In genomic region chr14:64857979-64858740, GRCh38 we compare ENCODE assay signal across 3 cellular contexts.
A peak's percentile ranks its signal among the peaks of the same experiment; 100 is the strongest.
TF ChIP-seq lines count a peak whose summit lies in the region.

No MANE protein-coding gene starts in this region.

TF ChIP-seq in Ishikawa, 13 proteins besides CTCF, POLR2A, EP300 and RAD21:
- TF ChIP-seq YY1 (IDR thresholded peaks at IDR 0.05; ENCODE audit: low read depth) = no peak
- no peak for TF ChIP-seq CEBPB (IDR thresholded peaks at IDR 0.05)
- 0 out of 2 replicates have a peak, but pooled peaks have one; percentile 43 for TF ChIP-seq MAX (IDR thresholded peaks at IDR 0.05)

TF ChIP-seq in WTC11, 78 proteins besides CTCF, POLR2A, EP300 and RAD21:
- no peak for TF ChIP-seq ZNF121 (CRISPR knock-in tag; IDR thresholded peaks at IDR 0.05)
- no peak for TF ChIP-seq ZNF263 (CRISPR knock-in tag; IDR thresholded peaks at IDR 0.05; ENCODE audit: low read depth)
- no peak for TF ChIP-seq TCF7 (CRISPR knock-in tag; IDR thresholded peaks at IDR 0.05; ENCODE audit: low read depth)
- TF ChIP-seq RELA (CRISPR knock-in tag; IDR thresholded peaks at IDR 0.05; ENCODE audit: borderline replicate concordance) = no peak
- no peak for TF ChIP-seq ZNF671 (CRISPR knock-in tag; IDR thresholded peaks at IDR 0.05)
- no peak for TF ChIP-seq PRRX2 (CRISPR knock-in tag; IDR thresholded peaks at IDR 0.05)
- no peak for TF ChIP-seq ZNF138 (CRISPR knock-in tag; conservative IDR thresholded peaks at IDR 0.05)
- no peak for TF ChIP-seq CDX4 (CRISPR knock-in tag; IDR thresholded peaks at IDR 0.05; ENCODE audit: borderline replicate concordance)
- no peak for TF ChIP-seq NR2C2 (CRISPR knock-in tag; IDR thresholded peaks at IDR 0.05)
- TF ChIP-seq PRDM15 (CRISPR knock-in tag; IDR thresholded peaks at IDR 0.05) = no peak
- TF ChIP-seq OVOL2 (CRISPR knock-in tag; IDR thresholded peaks at IDR 0.05; ENCODE audit: borderline replicate concordance) = no peak
- TF ChIP-seq FOXP1 (CRISPR knock-in tag; IDR thresholded peaks at IDR 0.05; ENCODE audit: borderline replicate concordance) = no peak
- no peak for TF ChIP-seq MXD4 (CRISPR knock-in tag; IDR thresholded peaks at IDR 0.05; ENCODE audit: borderline replicate concordance)

TF ChIP-seq in HepG2, 621 proteins besides CTCF, POLR2A, EP300 and RAD21:
- TF ChIP-seq ZNF710 (CRISPR knock-in tag; IDR thresholded peaks at IDR 0.05; ENCODE audit: borderline replicate concordance) = no peak
- TF ChIP-seq MATR3 (CRISPR knock-in tag; IDR thresholded peaks at IDR 0.05) = no peak
- no peak for TF ChIP-seq ZSCAN29 (CRISPR knock-in tag; conservative IDR thresholded peaks at IDR 0.05)
- TF ChIP-seq ZFP90 (CRISPR knock-in tag; IDR thresholded peaks at IDR 0.05; ENCODE audit: borderline replicate concordance) = no peak
- no peak for TF ChIP-seq ARNT2 (CRISPR knock-in tag; IDR thresholded peaks at IDR 0.05; ENCODE audit: low read depth)
- TF ChIP-seq FOXP1 (IDR thresholded peaks at IDR 0.05) = no peak
- TF ChIP-seq FOXP1 (CRISPR knock-in tag; IDR thresholded peaks at IDR 0.05) = no peak
- no peak for TF ChIP-seq TMF1 (CRISPR knock-in tag; IDR thresholded peaks at IDR 0.05; ENCODE audit: low read depth)
- no peak for TF ChIP-seq JARID2 (CRISPR knock-in tag; IDR thresholded peaks at IDR 0.05; ENCODE audit: insufficient replicate concordance)
- no peak for TF ChIP-seq ZSCAN30 (CRISPR knock-in tag; IDR thresholded peaks at IDR 0.05)
- no peak for TF ChIP-seq ZNF746 (CRISPR knock-in tag; IDR thresholded peaks at IDR 0.05)
- TF ChIP-seq HNF1A (IDR thresholded peaks at IDR 0.05; ENCODE audit: low read depth) = no peak
- no peak for TF ChIP-seq HNF1A (CRISPR knock-in tag; IDR thresholded peaks at IDR 0.05; ENCODE audit: borderline replicate concordance)
- TF ChIP-seq SCMH1 (CRISPR knock-in tag; IDR thresholded peaks at IDR 0.05; ENCODE audit: borderline replicate concordance) = no peak
- no peak for TF ChIP-seq AKAP8 (CRISPR knock-in tag; IDR thresholded peaks at IDR 0.05)
